ENCODE assay signal across 23 cellular contexts in genomic region chr10:76202777-76203176, GRCh38.
DNase-seq lines count a peak whose midpoint lies in the region; ATAC-seq, FAIRE-seq and TF ChIP-seq lines count a peak whose summit lies in the region.
"Had no signal": no experiment of that assay in that cellular context is flagged by ENCODE, and none has a peak within 500 bp of the region (broad histone marks: within the 10 kb centered on the region; RNA-seq: fewer than 3 reads in every experiment).

No MANE protein-coding gene starts in this region.

- H3K27me3 Mint-ChIP-seq in HFFc6 (ENCODE audit: insufficient read depth), result no peaks in the 10 kb centered on the region; the same call in none of the 2 replicates
- H3K27me3 Mint-ChIP-seq: CD8-positive, alpha-beta memory T cell had no signal

- in situ Hi-C loops in astrocyte of the spinal cord (cut with HindIII; ENCODE audit: low sequenced_read_pairs), result no loop called here

- no peak for FAIRE-seq in pancreas (lab: Jason Lieb, UNC)
- FAIRE-seq: A204.1, H54, keratinocyte had no signal

- DNase-seq in AG04450 (ENCODE audit: low read depth, low spot score), result peak; percentile 30
- peak; percentile 77 for DNase-seq in HFFc6
- peak; percentile 62 for DNase-seq in astrocyte of the spinal cord (ENCODE audit: low read depth, low spot score)
- DNase-seq in hepatocyte (ENCODE audit: low spot score), result no peak
- no peak for DNase-seq in stimulated activated CD4-positive, alpha-beta T cell treated with anti-CD3 and anti-CD28 coated beads, Interleukin-4, amount 100 ng/mL, for 1 hour
- no peak for DNase-seq in pancreas
- DNase-seq: activated CD4-positive, alpha-beta T cell treated with anti-CD3 and anti-CD28 coated beads, Interleukin-2, amount 50 U/mL, for 4 hours; activated naive CD4-positive, alpha-beta T cell treated with Interleukin-2 at 50 U/mL for 16 hours; CD8-positive, alpha-beta memory T cell; DMS79 treated with DMSO at 0.1 percent for 48 hours; hypothalamus; MV-4-11; naive thymus-derived CD8-positive, alpha-beta T cell; NCI-H1930; NK-92 treated with Interleukin-12 subunit alpha and Interleukin-12 subunit beta, amount 100 ng/mL, for 24 hours; spleen; thyroid gland had no signal

- 52% methylated on average over 1 of the region's 1 CpG for WGBS in hepatocyte (ENCODE audit: low lambda C conversion rate, missing lambda C conversion rate)
- 91 to 94% methylated on average over 1 of the region's 1 CpG for WGBS in pancreas, 2 donors

- H3K27ac Mint-ChIP-seq in HFFc6, result peak overlapping the region; percentile 71
- H3K27ac Mint-ChIP-seq: CD8-positive, alpha-beta memory T cell; naive thymus-derived CD8-positive, alpha-beta T cell had no signal

- POLR2A ChIA-PET in AG04450 (lab: Yijun Ruan, JAX), result interaction anchor here (1.0 kb wide), 1 partner anchor 10 kb away, joined by 4 read pairs; no protein-coding TSS in a partner anchor

- H4K20me1 ChIP-seq in hepatocyte (ENCODE audit: insufficient read depth, poor library complexity, severe bottlenecking), result no peaks in the 10 kb centered on the region

- intact Hi-C loops in pancreas (cut with DNase I), result no loop called here

- CTCF ChIA-PET in AG04450 (lab: Charles Lee), result interaction anchor here (0.6 to 0.8 kb wide), 2 partner anchors 119 to 166 kb away, joined by 4 to 5 read pairs; no protein-coding TSS in a partner anchor

- no peak overlapping the region for H2AFZ ChIP-seq in hepatocyte

- no peaks in the 10 kb centered on the region; the same call in 1 of the 2 replicates for H3K9me3 Mint-ChIP-seq in HFFc6
- H3K9me3 Mint-ChIP-seq: naive thymus-derived CD8-positive, alpha-beta T cell had no signal

- ATAC-seq in pancreas, result no peak
- no peak for ATAC-seq in GM21381 (IDR thresholded peaks at IDR 0.05; ENCODE audit: unreplicated experiment)
- no peak for ATAC-seq in GM21526 (IDR thresholded peaks at IDR 0.05; ENCODE audit: low FRiP score, unreplicated experiment)
- ATAC-seq: naive thymus-derived CD8-positive, alpha-beta T cell had no signal

- no peaks in the 10 kb centered on the region for H3K27me3 ChIP-seq in AG04450 (ENCODE audit: control insufficient read depth, insufficient read depth, low read length)
- no peaks in the 10 kb centered on the region for H3K27me3 ChIP-seq in hepatocyte
- H3K27me3 ChIP-seq in pancreas, result no peaks in the 10 kb centered on the region
- H3K27me3 ChIP-seq: spleen, thyroid gland had no signal

- H3K4me1 ChIP-seq in hepatocyte (ENCODE audit: insufficient read depth) (peaks cover 6% of the 10 kb centered on the region), pancreas (no peaks in the 10 kb centered on the region)
- H3K4me1 ChIP-seq: prostate gland, spleen, thyroid gland had no signal

- H3K36me3 Mint-ChIP-seq in HFFc6 (ENCODE audit: low read depth), result no peaks in the 10 kb centered on the region
- H3K36me3 Mint-ChIP-seq: naive thymus-derived CD8-positive, alpha-beta T cell had no signal

- peak overlapping the region; percentile 29 for H3K4me3 Mint-ChIP-seq in HFFc6
- H3K4me3 Mint-ChIP-seq: CD8-positive, alpha-beta memory T cell; naive thymus-derived CD8-positive, alpha-beta T cell had no signal

- no peak for TF ChIP-seq CTCF in AG04450 (IDR thresholded peaks at IDR 0.05; ENCODE audit: low read depth, low read length)
- no peak for TF ChIP-seq CTCF in HFFc6 (IDR thresholded peaks at IDR 0.05)
- no peak for TF ChIP-seq CTCF in astrocyte of the spinal cord (IDR thresholded peaks at IDR 0.05; ENCODE audit: low read depth, low read length)
- no peak for TF ChIP-seq CTCF in hepatocyte (IDR thresholded peaks at IDR 0.05; ENCODE audit: poor library complexity)
- no peak for TF ChIP-seq CTCF in pancreas (IDR thresholded peaks at IDR 0.05)

- H3K27ac ChIP-seq in AG04450 (ENCODE audit: low read depth, low read length) (peak overlapping the region; percentile 70), hepatocyte (peak overlapping the region; percentile 32), pancreas (no peak overlapping the region)
- H3K27ac ChIP-seq: prostate gland, spleen, thyroid gland had no signal

- no peaks in the 10 kb centered on the region for H3K79me2 ChIP-seq in hepatocyte

- no peak overlapping the region for H3K4me2 ChIP-seq in hepatocyte

- H3K4me3 ChIP-seq in AG04450 (ENCODE audit: low read depth, low read length) (no peak overlapping the region), astrocyte of the spinal cord (ENCODE audit: low read depth, low read length) (no peak overlapping the region), hepatocyte (no peak overlapping the region), pancreas (no peak overlapping the region)
- H3K4me3 ChIP-seq: prostate gland, spleen, thyroid gland had no signal

- H3K9me3 ChIP-seq in AG04450 (ENCODE audit: control insufficient read depth, insufficient read depth, low read length), result no peaks in the 10 kb centered on the region
- no peaks in the 10 kb centered on the region for H3K9me3 ChIP-seq in hepatocyte (ENCODE audit: low read depth)
- no peaks in the 10 kb centered on the region for H3K9me3 ChIP-seq in pancreas
- H3K9me3 ChIP-seq: prostate gland, spleen, thyroid gland had no signal

- no peaks in the 10 kb centered on the region for H3K9me2 ChIP-seq in hepatocyte (replicated peaks; ENCODE audit: insufficient read depth)

- H3K36me3 ChIP-seq in hepatocyte (replicated peaks; ENCODE audit: insufficient read depth, low read depth) (no peaks in the 10 kb centered on the region), pancreas (no peaks in the 10 kb centered on the region)
- H3K36me3 ChIP-seq: prostate gland, spleen, thyroid gland had no signal

- H3K4me1 Mint-ChIP-seq in HFFc6 (ENCODE audit: low read depth), result peaks cover 18% of the 10 kb centered on the region; the same call in 1 of the 2 replicates
- H3K4me1 Mint-ChIP-seq: CD8-positive, alpha-beta memory T cell; naive thymus-derived CD8-positive, alpha-beta T cell had no signal

Comparison
In these comparisons a context has a peak if more than half of its experiments do, and no peak if none do; other contexts are left out.
1. DNase-seq: peak in AG04450 (single experiment), HFFc6 (single experiment) and astrocyte of the spinal cord (single experiment); none in hepatocyte (single experiment), stimulated activated CD4-positive, alpha-beta T cell treated with anti-CD3 and anti-CD28 coated beads, Interleukin-4, amount 100 ng/mL, for 1 hour (single experiment) and pancreas (0 of 6).
2. H3K27ac ChIP-seq: peak in AG04450 (single experiment) and hepatocyte (single experiment); none in pancreas (0 of 4).